In genomic region chr2:203625712-203626111, GRCh38 we compare ENCODE assay signal across 22 cellular contexts.
"Had no signal": no experiment of that assay in that cellular context is flagged by ENCODE, and none has a peak within 500 bp of the region (broad histone marks: within the 10 kb centered on the region; RNA-seq: fewer than 3 reads in every experiment).

No MANE protein-coding gene starts in this region.

- H3K27me3 Mint-ChIP-seq: activated naive CD4-positive, alpha-beta T cell treated with anti-CD3 and anti-CD28 coated beads, Interleukin-2, amount 50 U/mL, for 24 hours had no signal

- ATAC-seq: activated CD8-positive, alpha-beta T cell treated with anti-CD3 and anti-CD28 coated beads, Interleukin-2, amount 10 ng/mL, durations not matched to agents 7 days and 5 days; body of pancreas; left lung; SK-N-SH treated with all-trans-retinoic acid at 6 μM for 48 hours had no signal

- H3K27ac Mint-ChIP-seq: activated CD8-positive, alpha-beta T cell treated with anti-CD3 and anti-CD28 coated beads, Interleukin-2, amount 10 ng/mL, durations not matched to agents 7 days and 5 days; activated naive CD4-positive, alpha-beta T cell treated with anti-CD3 and anti-CD28 coated beads, Interleukin-2, amount 50 U/mL, for 24 hours; activated T-helper 1 cell treated with anti-CD3 and anti-CD28 coated beads, Interleukin-12 subunit alpha, Interleukin-12 subunit beta, Interleukin-2, Interleukin-4 antibody, amounts not matched to agents 30 ng/mL and 10 ng/mL and 1 ng/mL, durations not matched to agents 14 hours and 24 hours and 36 hours; endodermal cell had no signal

- H3K4me1 ChIP-seq: testis had no signal

- H3K4me3 ChIP-seq: body of pancreas, left lung, sigmoid colon, testis had no signal

- H3K9me3 Mint-ChIP-seq: activated naive CD4-positive, alpha-beta T cell treated with anti-CD3 and anti-CD28 coated beads, Interleukin-2, amount 50 U/mL, for 24 hours had no signal

- H3K36me3 ChIP-seq: left lung, sigmoid colon, WERI-Rb-1 had no signal

- H3K27me3 ChIP-seq: body of pancreas, left lung, sigmoid colon, testis had no signal

- H3K4me3 Mint-ChIP-seq: activated CD8-positive, alpha-beta T cell treated with anti-CD3 and anti-CD28 coated beads, Interleukin-2, amount 10 ng/mL, durations not matched to agents 7 days and 5 days; activated naive CD4-positive, alpha-beta T cell treated with anti-CD3 and anti-CD28 coated beads, Interleukin-2, amount 50 U/mL, for 24 hours; activated T-helper 1 cell treated with anti-CD3 and anti-CD28 coated beads, Interleukin-12 subunit alpha, Interleukin-12 subunit beta, Interleukin-2, Interleukin-4 antibody, amounts not matched to agents 30 ng/mL and 10 ng/mL and 1 ng/mL, durations not matched to agents 14 hours and 24 hours and 36 hours; endodermal cell had no signal

- H3K27ac ChIP-seq: body of pancreas, epithelial cell of prostate, left lung, sigmoid colon, testis, WERI-Rb-1 had no signal

- DNase-seq: activated CD4-positive, alpha-beta T cell treated with anti-CD3 and anti-CD28 coated beads, Interleukin-2, amount 50 U/mL, for 1 hour; activated CD4-positive, CD25-positive, alpha-beta regulatory T cell treated with anti-CD3 and anti-CD28 coated beads, Interleukin-2, amount 50 U/mL, for 72 hours; activated CD8-positive, alpha-beta T cell treated with anti-CD3 and anti-CD28 coated beads, Interleukin-2, amount 10 ng/mL, durations not matched to agents 7 days and 5 days; activated gamma-delta T cell; anterior cingulate cortex; body of pancreas; central memory CD4-positive, alpha-beta T cell; endodermal cell; foreskin fibroblast; kidney; left lung; occipital lobe; sigmoid colon; stimulated activated CD4-positive, alpha-beta T cell treated with anti-CD3 and anti-CD28 coated beads, Interleukin-4, amount 100 ng/mL, for 1 hour; stimulated activated naive CD4-positive, alpha-beta T cell; testis; trophoblast cell; WERI-Rb-1 had no signal

- H3K36me3 Mint-ChIP-seq: activated naive CD4-positive, alpha-beta T cell treated with anti-CD3 and anti-CD28 coated beads, Interleukin-2, amount 50 U/mL, for 24 hours had no signal

- H3K9me3 ChIP-seq: body of pancreas, left lung, sigmoid colon, testis had no signal
